9 cellular contexts compared by ENCODE assay signal in genomic region chr10:112721080-112721698, GRCh38.
DNase-seq lines count a peak whose midpoint lies in the region; ATAC-seq and TF ChIP-seq lines count a peak whose summit lies in the region.
"Had no signal": no experiment of that assay in that cellular context is flagged by ENCODE, and none has a peak within 500 bp of the region (broad histone marks: within the 10 kb centered on the region; RNA-seq: fewer than 3 reads in every experiment).

No MANE protein-coding gene starts in this region.

- no peaks in the 10 kb centered on the region for H3K9me3 ChIP-seq in RWPE2 (ENCODE audit: severe bottlenecking)

- H3K36me3 ChIP-seq in RWPE2 (ENCODE audit: low read depth) = no peaks in the 10 kb centered on the region

- no peaks in the 10 kb centered on the region for H3K4me1 Mint-ChIP-seq in activated CD4-positive, alpha-beta T cell treated with anti-CD3 and anti-CD28 coated beads, Interleukin-2, amount 10 ng/mL, durations not matched to agents 7 days and 5 days
- peaks cover 58% of the 10 kb centered on the region for H3K4me1 Mint-ChIP-seq in progenitor cell of endocrine pancreas (ENCODE audit: low read depth)

- CTCF ChIA-PET in activated CD4-positive, alpha-beta T cell treated with anti-CD3 and anti-CD28 coated beads, Interleukin-2, amount 10 ng/mL, durations not matched to agents 7 days and 5 days (lab: Charles Lee) = interaction anchor here (1.0 kb wide), 2 partner anchors 28 kb away, joined by 3 read pairs; no protein-coding TSS in a partner anchor

- peak; percentile 30 for DNase-seq in activated CD4-positive, alpha-beta T cell treated with anti-CD3 and anti-CD28 coated beads, Interleukin-2, amount 10 ng/mL, durations not matched to agents 7 days and 5 days
- no peak for DNase-seq in activated CD4-positive, alpha-beta T cell treated with anti-CD3 and anti-CD28 coated beads for 4 hours
- DNase-seq in RWPE2 (ENCODE audit: low spot score) (no peak), foreskin fibroblast (peak; percentile 33 to 64), progenitor cell of endocrine pancreas (ENCODE audit: low spot score, unreplicated experiment) (no peak), OCI-M2 (lab: John Stamatoyannopoulos, UW; ENCODE audit: unreplicated experiment) (no peak)
- DNase-seq: DND-41 had no signal

- no peak overlapping the region for H3K27ac ChIP-seq in RWPE2 (ENCODE audit: poor library complexity, severe bottlenecking)

- no peak overlapping the region for H3K27ac Mint-ChIP-seq in activated CD4-positive, alpha-beta T cell treated with anti-CD3 and anti-CD28 coated beads, Interleukin-2, amount 10 ng/mL, durations not matched to agents 7 days and 5 days
- H3K27ac Mint-ChIP-seq in progenitor cell of endocrine pancreas = peak overlapping the region; percentile 69

- ATAC-seq in HG02981 (IDR thresholded peaks at IDR 0.05; ENCODE audit: unreplicated experiment) (peak; percentile 73), RWPE2 (ENCODE audit: low read depth) (peak; percentile 61; the same call in 1 of the 3 replicates), GM19023 (IDR thresholded peaks at IDR 0.05; ENCODE audit: unreplicated experiment) (no peak)

- H3K4me3 ChIP-seq in RWPE2 (ENCODE audit: severe bottlenecking) = no peak overlapping the region
- H3K4me3 ChIP-seq in foreskin fibroblast (ENCODE audit: low read depth in 1 of 2, low read length in 2 of 2) = no peak overlapping the region

- H3K4me3 Mint-ChIP-seq in activated CD4-positive, alpha-beta T cell treated with anti-CD3 and anti-CD28 coated beads, Interleukin-2, amount 10 ng/mL, durations not matched to agents 7 days and 5 days = no peak overlapping the region
- H3K4me3 Mint-ChIP-seq in progenitor cell of endocrine pancreas (ENCODE audit: low read depth) = no peak overlapping the region

- H3K36me3 Mint-ChIP-seq in activated CD4-positive, alpha-beta T cell treated with anti-CD3 and anti-CD28 coated beads, Interleukin-2, amount 10 ng/mL, durations not matched to agents 7 days and 5 days (ENCODE audit: low read depth) = no peaks in the 10 kb centered on the region
- peaks cover 5% of the 10 kb centered on the region for H3K36me3 Mint-ChIP-seq in progenitor cell of endocrine pancreas (ENCODE audit: insufficient read depth)

- H3K27me3 Mint-ChIP-seq in activated CD4-positive, alpha-beta T cell treated with anti-CD3 and anti-CD28 coated beads, Interleukin-2, amount 10 ng/mL, durations not matched to agents 7 days and 5 days = no peaks in the 10 kb centered on the region
- H3K27me3 Mint-ChIP-seq in progenitor cell of endocrine pancreas = no peaks in the 10 kb centered on the region

- peaks cover under 1% of the 10 kb centered on the region for H3K4me1 ChIP-seq in RWPE2 (ENCODE audit: insufficient read depth, poor library complexity, severe bottlenecking)

- H3K27me3 ChIP-seq in RWPE2 (ENCODE audit: insufficient read depth, poor library complexity, severe bottlenecking) = no peaks in the 10 kb centered on the region

- POLR2A ChIA-PET in activated CD4-positive, alpha-beta T cell treated with anti-CD3 and anti-CD28 coated beads, Interleukin-2, amount 10 ng/mL, durations not matched to agents 7 days and 5 days (lab: Charles Lee) = no interaction called here

- H3K9me3 Mint-ChIP-seq in activated CD4-positive, alpha-beta T cell treated with anti-CD3 and anti-CD28 coated beads, Interleukin-2, amount 10 ng/mL, durations not matched to agents 7 days and 5 days = no peaks in the 10 kb centered on the region
- peaks cover 3% of the 10 kb centered on the region for H3K9me3 Mint-ChIP-seq in progenitor cell of endocrine pancreas (ENCODE audit: low read depth)

- peak; percentile 85 for TF ChIP-seq CTCF in RWPE2 (IDR thresholded peaks at IDR 0.05; ENCODE audit: poor library complexity, severe bottlenecking)
- peak; percentile 52 for TF ChIP-seq CTCF in foreskin fibroblast (IDR thresholded peaks at IDR 0.05; ENCODE audit: low read depth, low read length)
- TF ChIP-seq CTCF in progenitor cell of endocrine pancreas (IDR thresholded peaks at IDR 0.05; ENCODE audit: unreplicated experiment) = peak; percentile 56

Comparison
In these comparisons a context has a peak if more than half of its experiments do, and no peak if none do; other contexts are left out.
1. DNase-seq: peak in activated CD4-positive, alpha-beta T cell treated with anti-CD3 and anti-CD28 coated beads, Interleukin-2, amount 10 ng/mL, durations not matched to agents 7 days and 5 days (single experiment) and foreskin fibroblast (2 of 2); none in activated CD4-positive, alpha-beta T cell treated with anti-CD3 and anti-CD28 coated beads for 4 hours (0 of 2), RWPE2 (single experiment), progenitor cell of endocrine pancreas (single experiment) and OCI-M2 (single experiment).
2. Peak in every context shown above with its lines, with median percentiles within 50 percentile points of each other: CTCF ChIP-seq.